ENCODE assay signal across 14 cellular contexts in genomic region chr1:245337829-245338484, GRCh38.
DNase-seq lines count a peak whose midpoint lies in the region; ATAC-seq and TF ChIP-seq lines count a peak whose summit lies in the region.
"Had no signal": no experiment of that assay in that cellular context is flagged by ENCODE, and none has a peak within 500 bp of the region (broad histone marks: within the 10 kb centered on the region; RNA-seq: fewer than 3 reads in every experiment).

No MANE protein-coding gene starts in this region.

- intact Hi-C loops in heart right ventricle (cut with DNase I), result loop anchor here in 1 of 10 donors (10.0 kb wide), 2 partner anchors 183 to 667 kb away; partner anchors contain the start of gene KIF26B
- intact Hi-C loops in posterior cingulate gyrus (cut with DNase I), result no loop called here

- no peak for TF ChIP-seq CTCF in AG10803 (conservative IDR thresholded peaks at IDR 0.05; ENCODE audit: low read length)
- TF ChIP-seq CTCF in SK-N-SH (IDR thresholded peaks at IDR 0.05), result no peak
- TF ChIP-seq CTCF in heart right ventricle (IDR thresholded peaks at IDR 0.05), result no peak

- H4K20me1 ChIP-seq in SK-N-SH (ENCODE audit: insufficient read depth), result no peaks in the 10 kb centered on the region
- H4K20me1 ChIP-seq: BLaER1 had no signal

- 36% methylated on average over 10 of the region's 10 CpGs for WGBS in SK-N-SH (ENCODE audit: low lambda C conversion rate)
- WGBS in heart right ventricle, 2 donors, result 30 to 43% methylated on average over 10 of the region's 10 CpGs

- TF ChIP-seq RAD21 in SK-N-SH (IDR thresholded peaks at IDR 0.05; ENCODE audit: low read length), result no peak

- H3K9me2 ChIP-seq in SK-N-SH, result no peaks in the 10 kb centered on the region

- no peaks in the 10 kb centered on the region for H3K36me3 ChIP-seq in HUES48 (ENCODE audit: control insufficient read depth, insufficient read depth, low read length)
- H3K36me3 ChIP-seq in SK-N-SH (replicated peaks in 1 of 2; ENCODE audit: control insufficient read depth in 1 of 2, insufficient read depth in 2 of 2, low read length in 1 of 2), result peaks cover 0 to 5% of the 10 kb centered on the region in 2 experiments
- H3K36me3 ChIP-seq in heart right ventricle, result no peaks in the 10 kb centered on the region
- H3K36me3 ChIP-seq: BLaER1 had no signal

- H3K9me3 ChIP-seq in HUES48 (ENCODE audit: control insufficient read depth, insufficient read depth, low read length) (no peaks in the 10 kb centered on the region), SK-N-SH (no peaks in the 10 kb centered on the region), heart right ventricle (no peaks in the 10 kb centered on the region)
- H3K9me3 ChIP-seq: BLaER1 had no signal

- H3K4me2 ChIP-seq in SK-N-SH, result no peak overlapping the region
- H3K4me2 ChIP-seq: BLaER1 had no signal

- H3K27ac ChIP-seq in HUES48 (ENCODE audit: low read depth, low read length), result peak overlapping the region; percentile 52
- H3K27ac ChIP-seq in SK-N-SH (ENCODE audit: low read depth in 2 of 2, low read length in 1 of 2), result peak overlapping the region; percentile 9 to 92; a peak in 2 of 4 replicates
- H3K27ac ChIP-seq in heart right ventricle, result peak overlapping the region in 6 of 10 donors; percentile 2 to 60 (median 40)
- H3K27ac ChIP-seq: BLaER1 had no signal

- H3K4me1 ChIP-seq in HUES48 (ENCODE audit: control insufficient read depth, insufficient read depth, low read length) (peaks cover 7% of the 10 kb centered on the region), SK-N-SH (ENCODE audit: control insufficient read depth in 1 of 2, insufficient read depth in 2 of 2, low read depth in 1 of 2, low read length in 1 of 2) (peaks cover 0 to 38% of the 10 kb centered on the region in 2 experiments; a peak in 2 of 4 replicates), heart right ventricle (peaks cover 0 to 6% (median 0%) of the 10 kb centered on the region in 9 donors)

- peak; percentile 29 to 91 (median 79) for ATAC-seq in heart right ventricle
- ATAC-seq in HG03469 (IDR thresholded peaks at IDR 0.05; ENCODE audit: unreplicated experiment), result no peak
- ATAC-seq: sciatic nerve had no signal

- no peaks in the 10 kb centered on the region for H3F3A ChIP-seq in SK-N-SH (replicated peaks; ENCODE audit: insufficient read depth)

- peak in 1 of 2 experiments; percentile 89; a peak in 2 of 4 replicates for TF ChIP-seq EP300 in SK-N-SH (IDR thresholded peaks at IDR 0.05; ENCODE audit: borderline replicate concordance in 1 of 2, low read depth in 1 of 2, low read length in 1 of 2)

- POLR2A ChIA-PET in SK-N-SH (lab: Yijun Ruan, JAX), result interaction anchor here (1.3 kb wide), 1 partner anchor 13 kb away, joined by 3 read pairs; no protein-coding TSS in a partner anchor

- H3K79me2 ChIP-seq in SK-N-SH (ENCODE audit: insufficient read depth), result no peaks in the 10 kb centered on the region

- H3K27me3 ChIP-seq in HUES48 (ENCODE audit: control insufficient read depth, insufficient read depth, low read length) (no peaks in the 10 kb centered on the region), SK-N-SH (ENCODE audit: insufficient read depth) (no peaks in the 10 kb centered on the region), heart right ventricle (no peaks in the 10 kb centered on the region)
- H3K27me3 ChIP-seq: BLaER1 had no signal

- H3K4me3 ChIP-seq in AG10803 (ENCODE audit: low read length), result no peak overlapping the region
- no peak overlapping the region for H3K4me3 ChIP-seq in HUES48 (ENCODE audit: low read depth, low read length)
- H3K4me3 ChIP-seq in SK-N-SH (ENCODE audit: low read depth in 2 of 2, low read length in 1 of 2), result no peak overlapping the region
- no peak overlapping the region for H3K4me3 ChIP-seq in heart right ventricle
- H3K4me3 ChIP-seq: BLaER1 had no signal

- no peak overlapping the region for H3K9ac ChIP-seq in HUES48 (ENCODE audit: low read depth, low read length)
- no peak overlapping the region for H3K9ac ChIP-seq in SK-N-SH
- H3K9ac ChIP-seq: BLaER1 had no signal

- DNase-seq in AG10803 (ENCODE audit: low read depth) (peak; percentile 25), SK-N-SH (peak; percentile 64), heart right ventricle (peak in 1 of 2 donors; percentile 27), HT-29 (ENCODE audit: low spot score) (no peak), posterior cingulate gyrus (no peak)
- no peak for DNase-seq in stimulated activated CD4-positive, alpha-beta T cell treated with anti-CD3 and anti-CD28 coated beads, Interleukin-2, amount 100 ng/mL, for 48 hours
- DNase-seq: activated CD4-positive, alpha-beta T cell treated with anti-CD3 and anti-CD28 coated beads, Interleukin-2, amount 50 U/mL, for 4 hours; activated naive CD4-positive, alpha-beta T cell treated with anti-CD3 and anti-CD28 coated beads, Interleukin-2, amount 10 ng/mL, durations not matched to agents 7 days and 5 days; NCI-H1092; NCI-H524 had no signal

- CTCF ChIA-PET in SK-N-SH (lab: Yijun Ruan, JAX), result interaction anchor here (0.6 to 3.4 kb wide), 4 partner anchors 176 to 192 kb away, joined by 3 to 13 read pairs (median 6); no protein-coding TSS in a partner anchor

- peak overlapping the region; percentile 66; the same call in 1 of the 2 replicates for H2AFZ ChIP-seq in SK-N-SH (ENCODE audit: low read depth)

TF ChIP-seq in SK-N-SH, 30 proteins besides CTCF, POLR2A, EP300 and RAD21:
- TF ChIP-seq FOXM1 (IDR thresholded peaks at IDR 0.05; ENCODE audit: low read depth) (no peak), TCF12 (IDR thresholded peaks at IDR 0.05) (peak; percentile 39; the same call in 1 of the 2 replicates), SIN3A (IDR thresholded peaks at IDR 0.05; ENCODE audit: borderline replicate concordance, low read depth, low read length) (no peak), NFIC (IDR thresholded peaks at IDR 0.05; ENCODE audit: borderline replicate concordance) (no peak), MXI1 (IDR thresholded peaks at IDR 0.05; ENCODE audit: low read depth, low read length) (peak; percentile 45), RXRA (IDR thresholded peaks at IDR 0.05; ENCODE audit: borderline replicate concordance, low read depth) (no peak), EZH2phosphoT487 (IDR thresholded peaks at IDR 0.05; ENCODE audit: borderline replicate concordance, low read depth) (no peak), FOXJ3 (CRISPR knock-in tag; IDR thresholded peaks at IDR 0.05) (peak; percentile 65; the same call in 1 of the 2 replicates), TAF1 (IDR thresholded peaks at IDR 0.05; ENCODE audit: borderline replicate concordance, low read depth, low read length) (no peak), USF1 (IDR thresholded peaks at IDR 0.05; ENCODE audit: borderline replicate concordance, low read depth) (no peak), GABPA (IDR thresholded peaks at IDR 0.05; ENCODE audit: low read depth) (no peak), MEF2A (IDR thresholded peaks at IDR 0.05; ENCODE audit: borderline replicate concordance, low read depth) (no peak), POLR2AphosphoS5 (IDR thresholded peaks at IDR 0.05; ENCODE audit: low read depth, low read length) (peak; percentile 13; the same call in 1 of the 2 replicates), TEAD4 (IDR thresholded peaks at IDR 0.05; ENCODE audit: borderline replicate concordance, insufficient read depth) (no peak), SMC3 (IDR thresholded peaks at IDR 0.05; ENCODE audit: low read depth, low read length) (0 out of 2 replicates have a peak, but pooled peaks have one; percentile 7), NRF1 (IDR thresholded peaks at IDR 0.05; ENCODE audit: low read depth, low read length) (no peak), CHD2 (IDR thresholded peaks at IDR 0.05; ENCODE audit: low read length, partially characterized antibody) (peak; percentile 62), ZBTB33 (IDR thresholded peaks at IDR 0.05; ENCODE audit: borderline replicate concordance, low read depth) (no peak), RCOR1 (IDR thresholded peaks at IDR 0.05; ENCODE audit: low read length) (peak; percentile 17), YY1 (IDR thresholded peaks at IDR 0.05; ENCODE audit: low read depth) (no peak), GATA2 (CRISPR knock-in tag; IDR thresholded peaks at IDR 0.05) (peak; percentile 85)

Comparison
In these comparisons a context has a peak if more than half of its experiments do, and no peak if none do; other contexts are left out.
1. DNase-seq: peak in AG10803 (single experiment) and SK-N-SH (single experiment); none in stimulated activated CD4-positive, alpha-beta T cell treated with anti-CD3 and anti-CD28 coated beads, Interleukin-2, amount 100 ng/mL, for 48 hours (0 of 2), HT-29 (single experiment) and posterior cingulate gyrus (0 of 10).
2. Peak in every context shown above with its lines, with median percentiles within 50 percentile points of each other: H3K27ac ChIP-seq.